In genomic region chr10:94183666-94184264, GRCh38 we compare ENCODE assay signal across 11 cellular contexts.
DNase-seq lines count a peak whose midpoint lies in the region; ATAC-seq and TF ChIP-seq lines count a peak whose summit lies in the region.
"Had no signal": no experiment of that assay in that cellular context is flagged by ENCODE, and none has a peak within 500 bp of the region (broad histone marks: within the 10 kb centered on the region; RNA-seq: fewer than 3 reads in every experiment).

No MANE protein-coding gene starts in this region.

- H3K4me3 ChIP-seq in ACC112 (ENCODE audit: low read depth, low read length) (peak overlapping the region; percentile 56), SK-N-SH (ENCODE audit: low read depth in 2 of 2, low read length in 1 of 2) (no peak overlapping the region), sigmoid colon (no peak overlapping the region), GM23338 (no peak overlapping the region)
- H3K4me3 ChIP-seq: dorsolateral prefrontal cortex had no signal

- H3K27me3 ChIP-seq in ACC112 (ENCODE audit: insufficient read depth, low read length), result no peaks in the 10 kb centered on the region
- no peaks in the 10 kb centered on the region for H3K27me3 ChIP-seq in SK-N-SH (ENCODE audit: insufficient read depth)
- H3K27me3 ChIP-seq in sigmoid colon, result no peaks in the 10 kb centered on the region
- no peaks in the 10 kb centered on the region for H3K27me3 ChIP-seq in GM23338 (ENCODE audit: insufficient read depth)
- H3K27me3 ChIP-seq: dorsolateral prefrontal cortex had no signal

- no peak for DNase-seq in SK-N-SH
- DNase-seq in hepatic stellate cell (ENCODE audit: low spot score), result peak; percentile 53
- no peak for DNase-seq in sigmoid colon
- no peak for DNase-seq in GM23338 (ENCODE audit: low spot score)
- no peak for DNase-seq in hypothalamus (lab: John Stamatoyannopoulos, UW)
- DNase-seq: Calu3, dorsolateral prefrontal cortex, NCI-H2227 treated with DMSO at 0.1 percent for 48 hours had no signal

- H3K9me2 ChIP-seq in SK-N-SH (no peaks in the 10 kb centered on the region), GM23338 (ENCODE audit: insufficient read depth) (no peaks in the 10 kb centered on the region)

- H3K27ac ChIP-seq in ACC112 (ENCODE audit: low read depth, low read length) (peak overlapping the region; percentile 91), SK-N-SH (ENCODE audit: low read depth in 2 of 2, low read length in 1 of 2) (peak overlapping the region in 1 of 2 experiments; percentile 68; a peak in 2 of 4 replicates), sigmoid colon (no peak overlapping the region), GM23338 (ENCODE audit: low read depth) (no peak overlapping the region)
- H3K27ac ChIP-seq: dorsolateral prefrontal cortex had no signal

- TF ChIP-seq EP300 in SK-N-SH (IDR thresholded peaks at IDR 0.05; ENCODE audit: borderline replicate concordance in 1 of 2, low read depth in 1 of 2, low read length in 1 of 2) (peak in 1 of 2 experiments; percentile 80; a peak in 2 of 4 replicates), sigmoid colon (IDR thresholded peaks at IDR 0.05) (no peak)

- no peaks in the 10 kb centered on the region for H3K36me3 Mint-ChIP-seq in GM23338 (ENCODE audit: low read depth)

- POLR2A ChIA-PET in SK-N-SH (lab: Yijun Ruan, JAX), result no interaction called here

- H3K9me3 ChIP-seq in SK-N-SH, result no peaks in the 10 kb centered on the region
- no peaks in the 10 kb centered on the region for H3K9me3 ChIP-seq in sigmoid colon

- TF ChIP-seq POLR2A in sigmoid colon (IDR thresholded peaks at IDR 0.05), result no peak

- H3K4me1 ChIP-seq in ACC112 (ENCODE audit: control insufficient read depth, insufficient read depth, low read length, unreplicated experiment) (peaks cover 25% of the 10 kb centered on the region), SK-N-SH (ENCODE audit: control insufficient read depth in 1 of 2, insufficient read depth in 2 of 2, low read depth in 1 of 2, low read length in 1 of 2) (peaks cover 3 to 8% of the 10 kb centered on the region in 2 experiments; a peak in 3 of 4 replicates), sigmoid colon (peaks cover 0 to 5% (median 2%) of the 10 kb centered on the region in 4 donors), GM23338 (ENCODE audit: insufficient read depth) (no peaks in the 10 kb centered on the region)

- peaks cover 3% of the 10 kb centered on the region; the same call in 1 of the 3 replicates for H3K4me1 Mint-ChIP-seq in GM23338

- peak overlapping the region; percentile 44 for H3K4me2 ChIP-seq in SK-N-SH
- H3K4me2 ChIP-seq in GM23338, result no peak overlapping the region

- CTCF ChIA-PET in SK-N-SH (lab: Yijun Ruan, JAX), result interaction anchor here (1.3 kb wide), 1 partner anchor 137 kb away, joined by 3 read pairs; no protein-coding TSS in a partner anchor

- intact Hi-C loops in sigmoid colon (cut with DNase I), result no loop called here

- TF ChIP-seq RAD21 in SK-N-SH (IDR thresholded peaks at IDR 0.05; ENCODE audit: low read length), result no peak

- no peak overlapping the region for H3K27ac Mint-ChIP-seq in GM23338

- peak overlapping the region; percentile 15; the same call in 1 of the 2 replicates for H3K9ac ChIP-seq in SK-N-SH

- H3K79me2 ChIP-seq in ACC112 (ENCODE audit: control insufficient read depth, insufficient read depth, low read length, unreplicated experiment) (no peaks in the 10 kb centered on the region), SK-N-SH (ENCODE audit: insufficient read depth) (no peaks in the 10 kb centered on the region), GM23338 (replicated peaks; ENCODE audit: insufficient read depth) (no peaks in the 10 kb centered on the region)

- H3F3A ChIP-seq in SK-N-SH (replicated peaks; ENCODE audit: insufficient read depth) (no peaks in the 10 kb centered on the region), GM23338 (replicated peaks; ENCODE audit: low read depth) (no peaks in the 10 kb centered on the region)

- peak; percentile 53 for ATAC-seq in GM21529 (IDR thresholded peaks at IDR 0.05; ENCODE audit: unreplicated experiment)
- ATAC-seq in GM23338, result no peak
- no peak for ATAC-seq in GM18873 (IDR thresholded peaks at IDR 0.05; ENCODE audit: low FRiP score, unreplicated experiment)

- WGBS in SK-N-SH (ENCODE audit: low lambda C conversion rate), result 56% methylated on average over 7 of the region's 7 CpGs
- 86 to 90% methylated on average over 7 of the region's 7 CpGs for WGBS in sigmoid colon, 2 donors

- H3K36me3 ChIP-seq in ACC112 (ENCODE audit: insufficient read depth, low read length) (no peaks in the 10 kb centered on the region), SK-N-SH (replicated peaks in 1 of 2; ENCODE audit: control insufficient read depth in 1 of 2, insufficient read depth in 2 of 2, low read length in 1 of 2) (no peaks in the 10 kb centered on the region), sigmoid colon (no peaks in the 10 kb centered on the region), GM23338 (ENCODE audit: insufficient read depth) (no peaks in the 10 kb centered on the region)

- H4K20me1 ChIP-seq in SK-N-SH (ENCODE audit: insufficient read depth), result no peaks in the 10 kb centered on the region
- H4K20me1 ChIP-seq in GM23338 (replicated peaks; ENCODE audit: insufficient read depth), result no peaks in the 10 kb centered on the region

- H3K4me3 Mint-ChIP-seq in GM23338, result no peak overlapping the region

- no peaks in the 10 kb centered on the region for H3K9me3 Mint-ChIP-seq in GM23338

- peak overlapping the region; percentile 86 for H2AFZ ChIP-seq in ACC112 (ENCODE audit: low read length, unreplicated experiment)
- H2AFZ ChIP-seq in SK-N-SH (ENCODE audit: low read depth), result peak overlapping the region; percentile 49; the same call in 1 of the 2 replicates
- no peak overlapping the region for H2AFZ ChIP-seq in GM23338

- TF ChIP-seq CTCF in SK-N-SH (IDR thresholded peaks at IDR 0.05), result no peak
- no peak for TF ChIP-seq CTCF in sigmoid colon (IDR thresholded peaks at IDR 0.05)
- no peak for TF ChIP-seq CTCF in GM23338 (conservative IDR thresholded peaks at IDR 0.05; ENCODE audit: low read depth in 2 of 2)

- H3K27me3 Mint-ChIP-seq in GM23338 (ENCODE audit: insufficient read depth, low read depth, poor library complexity), result peaks cover 2% of the 10 kb centered on the region

TF ChIP-seq in SK-N-SH, 30 proteins besides CTCF, POLR2A, EP300 and RAD21 (continues in another document):
- TF ChIP-seq, protein P1, sequence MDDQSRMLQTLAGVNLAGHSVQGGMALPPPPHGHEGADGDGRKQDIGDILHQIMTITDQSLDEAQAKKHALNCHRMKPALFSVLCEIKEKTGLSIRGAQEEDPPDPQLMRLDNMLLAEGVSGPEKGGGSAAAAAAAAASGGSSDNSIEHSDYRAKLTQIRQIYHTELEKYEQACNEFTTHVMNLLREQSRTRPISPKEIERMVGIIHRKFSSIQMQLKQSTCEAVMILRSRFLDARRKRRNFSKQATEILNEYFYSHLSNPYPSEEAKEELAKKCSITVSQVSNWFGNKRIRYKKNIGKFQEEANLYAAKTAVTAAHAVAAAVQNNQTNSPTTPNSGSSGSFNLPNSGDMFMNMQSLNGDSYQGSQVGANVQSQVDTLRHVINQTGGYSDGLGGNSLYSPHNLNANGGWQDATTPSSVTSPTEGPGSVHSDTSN (IDR thresholded peaks at IDR 0.05), result no peak; the same call in 1 of the 2 replicates
- TF ChIP-seq RCOR1 (IDR thresholded peaks at IDR 0.05; ENCODE audit: low read length) (no peak), MXI1 (IDR thresholded peaks at IDR 0.05; ENCODE audit: low read depth, low read length) (no peak), IRF3 (IDR thresholded peaks at IDR 0.05; ENCODE audit: low read depth, low read length) (no peak), FOXM1 (IDR thresholded peaks at IDR 0.05; ENCODE audit: low read depth) (no peak), NRF1 (IDR thresholded peaks at IDR 0.05; ENCODE audit: low read depth, low read length) (no peak)

TF ChIP-seq in GM23338, 12 proteins besides CTCF, POLR2A, EP300 and RAD21:
- TF ChIP-seq CREB1 (CRISPR knock-in tag; IDR thresholded peaks at IDR 0.05; ENCODE audit: low read depth), result no peak
- TF ChIP-seq, protein P2, sequence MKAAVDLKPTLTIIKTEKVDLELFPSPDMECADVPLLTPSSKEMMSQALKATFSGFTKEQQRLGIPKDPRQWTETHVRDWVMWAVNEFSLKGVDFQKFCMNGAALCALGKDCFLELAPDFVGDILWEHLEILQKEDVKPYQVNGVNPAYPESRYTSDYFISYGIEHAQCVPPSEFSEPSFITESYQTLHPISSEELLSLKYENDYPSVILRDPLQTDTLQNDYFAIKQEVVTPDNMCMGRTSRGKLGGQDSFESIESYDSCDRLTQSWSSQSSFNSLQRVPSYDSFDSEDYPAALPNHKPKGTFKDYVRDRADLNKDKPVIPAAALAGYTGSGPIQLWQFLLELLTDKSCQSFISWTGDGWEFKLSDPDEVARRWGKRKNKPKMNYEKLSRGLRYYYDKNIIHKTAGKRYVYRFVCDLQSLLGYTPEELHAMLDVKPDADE (IDR thresholded peaks at IDR 0.05), result no peak
- TF ChIP-seq REST (IDR thresholded peaks at IDR 0.05; ENCODE audit: unreplicated experiment), result no peak
- no peak for TF ChIP-seq NANOG (IDR thresholded peaks at IDR 0.05; ENCODE audit: borderline replicate concordance)
